1 cellular context compared by ENCODE assay signal in the genomic region with DNA sequence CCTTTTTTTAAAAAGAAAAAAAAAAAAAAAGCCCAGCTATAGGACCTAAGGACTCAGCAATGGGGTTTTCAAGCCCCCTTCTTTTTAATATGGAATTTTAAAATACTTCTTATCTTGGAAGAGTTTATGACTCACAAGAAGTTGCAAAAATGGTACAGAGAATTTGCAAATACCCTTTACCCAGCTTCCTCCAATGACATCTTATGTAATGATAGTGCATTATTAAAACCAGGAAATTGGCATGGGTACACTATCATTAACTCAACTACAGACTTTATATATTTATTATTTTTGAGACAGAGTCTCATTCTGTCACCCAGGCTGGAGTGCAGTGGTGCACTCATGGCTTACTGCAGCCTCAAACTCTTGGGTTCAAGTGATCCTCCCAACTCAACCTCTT.
TF ChIP-seq lines count a peak whose summit lies in the region.

No MANE protein-coding gene starts in this region.

TF ChIP-seq in HCT116, 20 proteins besides CTCF, POLR2A, EP300 and RAD21 (continued from another document):
- TF ChIP-seq REST (IDR thresholded peaks at IDR 0.05; ENCODE audit: low read depth), result no peak
- no peak for TF ChIP-seq TCF7L2 (IDR thresholded peaks at IDR 0.05; ENCODE audit: borderline replicate concordance, extremely low read depth, insufficient read depth, insufficient read length)
- TF ChIP-seq EZH2 (IDR thresholded peaks at IDR 0.05), result no peak
- no peak for TF ChIP-seq ELF1 (IDR thresholded peaks at IDR 0.05; ENCODE audit: borderline replicate concordance, low read depth)
